ENCODE assay signal across 10 cellular contexts in the genomic region with DNA sequence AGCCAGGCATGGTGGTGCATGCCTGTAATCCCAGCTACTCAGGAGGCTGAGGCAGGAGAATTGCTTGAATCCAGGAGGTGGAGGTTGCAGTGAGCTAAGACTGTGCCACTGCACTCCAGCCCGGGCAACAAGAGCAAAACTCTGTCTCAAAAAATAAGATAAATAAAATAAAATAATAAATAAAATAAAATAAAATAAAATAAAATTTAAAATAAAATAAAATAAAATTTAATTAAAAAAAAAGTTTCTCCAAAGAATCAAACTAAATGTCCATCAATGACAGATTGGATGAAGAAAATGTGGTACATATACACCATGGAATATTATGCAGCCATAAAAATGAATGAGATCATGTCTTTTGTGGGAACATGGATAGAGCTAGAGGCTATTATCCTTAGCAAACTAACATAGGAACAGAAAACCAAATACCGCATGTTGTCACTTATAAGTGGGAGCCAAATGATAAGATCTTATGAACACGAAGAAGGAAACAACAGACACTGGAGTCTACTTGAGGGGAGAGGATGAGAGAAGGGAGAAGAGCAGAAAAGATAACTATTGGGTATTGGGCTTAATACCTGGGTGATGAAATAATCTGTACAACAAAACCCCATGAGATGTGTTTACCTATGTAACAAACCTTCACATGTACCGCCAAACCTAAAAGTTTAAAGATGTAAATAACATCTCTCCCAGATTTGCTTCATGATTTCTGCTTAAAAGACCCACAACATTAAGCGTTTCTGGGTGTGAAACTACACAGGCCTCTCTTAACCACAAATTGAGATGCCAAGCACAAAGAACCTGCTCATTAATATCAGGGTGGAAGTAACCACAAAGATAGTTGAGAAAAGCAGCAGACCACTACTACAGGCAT. TPM values are rescaled to one million over a fixed set of nuclear protein-coding genes. Genes with fewer than 3 reads are reported as not detected.
DNase-seq lines count a peak whose midpoint lies in the region; ATAC-seq, FAIRE-seq and TF ChIP-seq lines count a peak whose summit lies in the region.
"Not testable (repeated sequence)": the region's sequence is repeated elsewhere in the genome, so short reads cannot be mapped to it uniquely, and the experiment has no call there.
"Had no signal": no experiment of that assay in that cellular context is flagged by ENCODE, and none has a peak within 500 bp of the region (broad histone marks: within the 10 kb centered on the region; RNA-seq: fewer than 3 reads in every experiment).

No MANE protein-coding gene starts in this region.

- peaks cover 19% of the 10 kb centered on the region for H3K4me1 ChIP-seq in KMS-11 (ENCODE audit: low read depth, poor library complexity, severe bottlenecking)

- POLR2A ChIA-PET in activated CD8-positive, alpha-beta T cell treated with anti-CD3 and anti-CD28 coated beads for 36 hours (lab: Charles Lee), result not testable (repeated sequence)
- POLR2A ChIA-PET in activated naive CD8-positive, alpha-beta T cell treated with anti-CD3 and anti-CD28 coated beads, Interleukin-2, amount 10 ng/mL, durations not matched to agents 7 days and 5 days (lab: Charles Lee), result interaction anchor here (1.5 kb wide), 1 partner anchor 17 kb away, joined by 6 read pairs; no protein-coding TSS in a partner anchor

- peaks cover 26% of the 10 kb centered on the region for H3K4me1 Mint-ChIP-seq in activated CD8-positive, alpha-beta T cell treated with anti-CD3 and anti-CD28 coated beads for 36 hours (ENCODE audit: low read depth)
- peaks cover 32% of the 10 kb centered on the region for H3K4me1 Mint-ChIP-seq in activated naive CD8-positive, alpha-beta T cell treated with anti-CD3 and anti-CD28 coated beads, Interleukin-2, amount 10 ng/mL, durations not matched to agents 7 days and 5 days
- H3K4me1 Mint-ChIP-seq in effector memory CD8-positive, alpha-beta T cell (ENCODE audit: low read depth in 2 of 2), result peaks cover 14 to 27% of the 10 kb centered on the region in 2 donors
- peaks cover 23 to 24% of the 10 kb centered on the region in 2 donors for H3K4me1 Mint-ChIP-seq in natural killer cell

- H3K4me2 ChIP-seq in KMS-11, result peak overlapping the region; percentile 38; the same call in 1 of the 2 replicates

- CTCF ChIA-PET in activated CD8-positive, alpha-beta T cell treated with anti-CD3 and anti-CD28 coated beads for 36 hours (lab: Charles Lee), result interaction anchor here (1.0 kb wide), 1 partner anchor 28 kb away, joined by 3 read pairs; no protein-coding TSS in a partner anchor

- TF ChIP-seq CTCF in KMS-11 (conservative IDR thresholded peaks at IDR 0.05; ENCODE audit: low read depth, low read length); activated CD8-positive, alpha-beta T cell treated with anti-CD3 and anti-CD28 coated beads for 36 hours (IDR thresholded peaks at IDR 0.05); natural killer cell (IDR thresholded peaks at IDR 0.05): not testable (repeated sequence)

- DNase-seq in GM18507 (ENCODE audit: extremely low spot score, insufficient read length, low read depth); activated CD8-positive, alpha-beta T cell treated with anti-CD3 and anti-CD28 coated beads for 36 hours; activated naive CD8-positive, alpha-beta T cell treated with anti-CD3 and anti-CD28 coated beads, Interleukin-2, amount 10 ng/mL, durations not matched to agents 7 days and 5 days; effector memory CD8-positive, alpha-beta T cell; natural killer cell: not testable (repeated sequence)
- DNase-seq in SW480 (ENCODE audit: low spot score), result peak; percentile 18

- not testable (repeated sequence) for H3K4me3 ChIP-seq in KMS-11 (IDR thresholded peaks at IDR 0.05; ENCODE audit: insufficient read depth, low read depth, low read length)

- FAIRE-seq in GM18507 (lab: Jason Lieb, UNC), result peak; percentile 74

- peak overlapping the region; percentile 17 for H3K27ac Mint-ChIP-seq in activated CD8-positive, alpha-beta T cell treated with anti-CD3 and anti-CD28 coated beads for 36 hours
- peak overlapping the region; percentile 23 for H3K27ac Mint-ChIP-seq in activated naive CD8-positive, alpha-beta T cell treated with anti-CD3 and anti-CD28 coated beads, Interleukin-2, amount 10 ng/mL, durations not matched to agents 7 days and 5 days
- H3K27ac Mint-ChIP-seq in effector memory CD8-positive, alpha-beta T cell, result peak overlapping the region in 1 of 2 donors; percentile 9
- H3K27ac Mint-ChIP-seq in natural killer cell, result peak overlapping the region; percentile 4 to 6

- not testable (repeated sequence) for H3K9me3 Mint-ChIP-seq in activated CD8-positive, alpha-beta T cell treated with anti-CD3 and anti-CD28 coated beads for 36 hours; activated naive CD8-positive, alpha-beta T cell treated with anti-CD3 and anti-CD28 coated beads, Interleukin-2, amount 10 ng/mL, durations not matched to agents 7 days and 5 days; effector memory CD8-positive, alpha-beta T cell; natural killer cell

- not testable (repeated sequence) for H3K9ac ChIP-seq in KMS-11

- H3K36me3 ChIP-seq in KMS-11 (ENCODE audit: insufficient read depth), result not testable (repeated sequence)

- H4K20me1 ChIP-seq in KMS-11 (ENCODE audit: insufficient read depth), result not testable (repeated sequence)

- not testable (repeated sequence) for ATAC-seq in activated CD8-positive, alpha-beta T cell treated with anti-CD3 and anti-CD28 coated beads for 36 hours; activated naive CD8-positive, alpha-beta T cell treated with anti-CD3 and anti-CD28 coated beads, Interleukin-2, amount 10 ng/mL, durations not matched to agents 7 days and 5 days (ENCODE audit: low read depth)
- peak; percentile 65 for ATAC-seq in effector memory CD8-positive, alpha-beta T cell (replicated peaks)
- ATAC-seq in natural killer cell, result peak in 1 of 3 donors; percentile 72

- H3K27me3 Mint-ChIP-seq in activated CD8-positive, alpha-beta T cell treated with anti-CD3 and anti-CD28 coated beads for 36 hours; activated naive CD8-positive, alpha-beta T cell treated with anti-CD3 and anti-CD28 coated beads, Interleukin-2, amount 10 ng/mL, durations not matched to agents 7 days and 5 days; effector memory CD8-positive, alpha-beta T cell; natural killer cell (ENCODE audit: low read depth in 2 of 2): not testable (repeated sequence)

- intact Hi-C loops in activated CD8-positive, alpha-beta T cell treated with anti-CD3 and anti-CD28 coated beads for 36 hours (cut with micrococcal nuclease); natural killer cell (cut with micrococcal nuclease): not testable (repeated sequence)

- not testable (repeated sequence) for H3K4me3 Mint-ChIP-seq in activated CD8-positive, alpha-beta T cell treated with anti-CD3 and anti-CD28 coated beads for 36 hours; natural killer cell
- H3K4me3 Mint-ChIP-seq in activated naive CD8-positive, alpha-beta T cell treated with anti-CD3 and anti-CD28 coated beads, Interleukin-2, amount 10 ng/mL, durations not matched to agents 7 days and 5 days, result peak overlapping the region; percentile 1
- peak overlapping the region in 1 of 2 donors; percentile 47 for H3K4me3 Mint-ChIP-seq in effector memory CD8-positive, alpha-beta T cell

- H3K27ac ChIP-seq in KMS-11, result 0 out of 2 replicates have a peak overlapping the region, but pooled peaks have one; percentile 4

- H3K36me3 Mint-ChIP-seq in activated CD8-positive, alpha-beta T cell treated with anti-CD3 and anti-CD28 coated beads for 36 hours (ENCODE audit: low read depth), result peaks cover 14% of the 10 kb centered on the region
- peaks cover 23% of the 10 kb centered on the region for H3K36me3 Mint-ChIP-seq in activated naive CD8-positive, alpha-beta T cell treated with anti-CD3 and anti-CD28 coated beads, Interleukin-2, amount 10 ng/mL, durations not matched to agents 7 days and 5 days
- H3K36me3 Mint-ChIP-seq in effector memory CD8-positive, alpha-beta T cell (ENCODE audit: insufficient read depth); natural killer cell: not testable (repeated sequence)

- not testable (repeated sequence) for H2AFZ ChIP-seq in KMS-11 (ENCODE audit: low read depth)

- not testable (repeated sequence) for H3K27me3 ChIP-seq in KMS-11 (ENCODE audit: insufficient read depth, low read depth)

- not testable (repeated sequence) for H3K79me2 ChIP-seq in KMS-11 (ENCODE audit: insufficient read depth, low read depth)

RNA-seq across cellular contexts. Expression of a gene that starts 18.2 kb away (rescaled TPM):
- total RNA-seq in activated CD8-positive, alpha-beta T cell treated with anti-CD3 and anti-CD28 coated beads for 36 hours, result 1 to 10 TPM in 1 of 2 experiments, under 1 TPM in 1; 0.72 to 1.4 TPM
- 1 to 10 TPM in 1 of 2 experiments, not detected in 1; 1.8 TPM for total RNA-seq in activated naive CD8-positive, alpha-beta T cell treated with anti-CD3 and anti-CD28 coated beads, Interleukin-2, amount 10 ng/mL, durations not matched to agents 7 days and 5 days
- 1 to 10 TPM in 1 of 3 donors, not detected in 2; 8.1 TPM for total RNA-seq in natural killer cell
- total RNA-seq: H9, NCI-H460, PC-3 had no signal

RNA-seq across cellular contexts. Expression of a gene that starts 34.0 kb away (rescaled TPM):
- total RNA-seq in activated CD8-positive, alpha-beta T cell treated with anti-CD3 and anti-CD28 coated beads for 36 hours, result 1 to 10 TPM; 4.8 to 6.5 TPM
- under 1 TPM; 0.30 to 0.37 TPM for total RNA-seq in activated naive CD8-positive, alpha-beta T cell treated with anti-CD3 and anti-CD28 coated beads, Interleukin-2, amount 10 ng/mL, durations not matched to agents 7 days and 5 days
- 1 to 10 TPM in 1 of 3 donors, under 1 TPM in 1, not detected in 1; 0.80 to 1.4 TPM for total RNA-seq in natural killer cell
- total RNA-seq: H9, NCI-H460, PC-3 had no signal

RNA-seq across cellular contexts. Expression of a gene that starts 45.4 kb away (rescaled TPM):
- total RNA-seq in activated CD8-positive, alpha-beta T cell treated with anti-CD3 and anti-CD28 coated beads for 36 hours, result 10 to 100 TPM; 16.4 to 17.0 TPM
- total RNA-seq in activated naive CD8-positive, alpha-beta T cell treated with anti-CD3 and anti-CD28 coated beads, Interleukin-2, amount 10 ng/mL, durations not matched to agents 7 days and 5 days, result 10 to 100 TPM; 16.8 to 19.3 TPM
- 10 to 100 TPM; 13.6 to 19.2 (median 18.6) TPM for total RNA-seq in natural killer cell

RNA-seq across cellular contexts. Expression of a gene that starts 55.2 kb away (rescaled TPM):
- 10 to 100 TPM in 1 of 2 experiments, 1 to 10 TPM in 1; 8.7 to 10.0 TPM for total RNA-seq in activated CD8-positive, alpha-beta T cell treated with anti-CD3 and anti-CD28 coated beads for 36 hours
- 10 to 100 TPM in 1 of 2 experiments, 1 to 10 TPM in 1; 8.9 to 12.4 TPM for total RNA-seq in activated naive CD8-positive, alpha-beta T cell treated with anti-CD3 and anti-CD28 coated beads, Interleukin-2, amount 10 ng/mL, durations not matched to agents 7 days and 5 days
- 1 to 10 TPM in 1 of 3 donors, under 1 TPM in 1, not detected in 1; 0.23 to 1.5 TPM for total RNA-seq in natural killer cell
- total RNA-seq: NCI-H460, PC-3 had no signal
